ENCODE assay signal across 10 cellular contexts in genomic region chr4:8394125-8394524, GRCh38. TPM values are rescaled to one million over a fixed set of nuclear protein-coding genes. Genes with fewer than 3 reads are reported as not detected.
DNase-seq lines count a peak whose midpoint lies in the region; ATAC-seq and TF ChIP-seq lines count a peak whose summit lies in the region.
"Had no signal": no experiment of that assay in that cellular context is flagged by ENCODE, and none has a peak within 500 bp of the region (broad histone marks: within the 10 kb centered on the region; RNA-seq: fewer than 3 reads in every experiment).

No MANE protein-coding gene starts in this region.

- no peaks in the 10 kb centered on the region for H3K4me1 Mint-ChIP-seq in activated naive CD4-positive, alpha-beta T cell treated with anti-CD3 and anti-CD28 coated beads, Interleukin-2, amount 10 ng/mL, durations not matched to agents 7 days and 5 days
- no peaks in the 10 kb centered on the region for H3K4me1 Mint-ChIP-seq in CD8-positive, alpha-beta T cell (ENCODE audit: low read depth)

- H3K36me3 ChIP-seq in mucosa of rectum (ENCODE audit: control insufficient read depth in 2 of 2, insufficient read depth in 2 of 2, low read length in 2 of 2) (peaks cover 18 to 25% of the 10 kb centered on the region in 2 donors), testis (ENCODE audit: low read depth, missing control alignments) (no peaks in the 10 kb centered on the region)
- H3K36me3 ChIP-seq in CD8-positive, alpha-beta T cell (ENCODE audit: insufficient read depth, low read length), result peaks cover 8% of the 10 kb centered on the region

- no peak overlapping the region for H3K27ac Mint-ChIP-seq in activated naive CD4-positive, alpha-beta T cell treated with anti-CD3 and anti-CD28 coated beads, Interleukin-2, amount 10 ng/mL, durations not matched to agents 7 days and 5 days
- H3K27ac Mint-ChIP-seq in CD8-positive, alpha-beta T cell, result no peak overlapping the region

- H3K9ac ChIP-seq in mucosa of rectum (ENCODE audit: low read depth in 1 of 2, low read length in 2 of 2), result no peak overlapping the region

- H3K9me3 Mint-ChIP-seq in activated naive CD4-positive, alpha-beta T cell treated with anti-CD3 and anti-CD28 coated beads, Interleukin-2, amount 10 ng/mL, durations not matched to agents 7 days and 5 days, result no peaks in the 10 kb centered on the region
- no peaks in the 10 kb centered on the region for H3K9me3 Mint-ChIP-seq in CD8-positive, alpha-beta T cell

- no peaks in the 10 kb centered on the region for H3K27me3 Mint-ChIP-seq in activated naive CD4-positive, alpha-beta T cell treated with anti-CD3 and anti-CD28 coated beads, Interleukin-2, amount 10 ng/mL, durations not matched to agents 7 days and 5 days
- H3K27me3 Mint-ChIP-seq in CD8-positive, alpha-beta T cell (ENCODE audit: low read depth), result no peaks in the 10 kb centered on the region

- DNase-seq in NCI-H345 treated with DMSO at 0.1 percent for 48 hours (lab: John Stamatoyannopoulos, UW; ENCODE audit: unreplicated experiment) (peak; percentile 28), testis (peak; percentile 72), GM19240 (ENCODE audit: insufficient read length, low spot score) (no peak)
- no peak for DNase-seq in activated naive CD4-positive, alpha-beta T cell treated with anti-CD3 and anti-CD28 coated beads, Interleukin-2, amount 10 ng/mL, durations not matched to agents 7 days and 5 days
- no peak for DNase-seq in CD8-positive, alpha-beta T cell
- DNase-seq: NCI-H1105 treated with DMSO at 0.1 percent for 48 hours had no signal

- intact Hi-C loops in testis (cut with DNase I; ENCODE audit: low total_unique reads), result no loop called here
- intact Hi-C loops in CD8-positive, alpha-beta T cell (cut with DNase I, micrococcal nuclease), result no loop called here

- no peak for TF ChIP-seq CTCF in testis (IDR thresholded peaks at IDR 0.05)
- no peak for TF ChIP-seq CTCF in CD8-positive, alpha-beta T cell (IDR thresholded peaks at IDR 0.05)

- WGBS in testis, 2 donors, result 54 to 69% methylated on average over 16 to 18 of the region's 18 CpGs

- CTCF ChIA-PET in activated naive CD4-positive, alpha-beta T cell treated with anti-CD3 and anti-CD28 coated beads, Interleukin-2, amount 10 ng/mL, durations not matched to agents 7 days and 5 days (lab: Charles Lee), result no interaction called here
- CTCF ChIA-PET in CD8-positive, alpha-beta T cell (lab: Charles Lee), result interaction anchor here (1.2 to 1.5 kb wide), 2 partner anchors 152 to 218 kb away, joined by 3 read pairs; no protein-coding TSS in a partner anchor

- H3K4me1 ChIP-seq in mucosa of rectum (ENCODE audit: control insufficient read depth in 2 of 2, insufficient read depth in 2 of 2, low read length in 2 of 2), result peaks cover 2 to 3% of the 10 kb centered on the region in 2 donors
- H3K4me1 ChIP-seq in testis, result peaks cover 7% of the 10 kb centered on the region
- H3K4me1 ChIP-seq in CD8-positive, alpha-beta T cell (ENCODE audit: insufficient read depth, low read length), result no peaks in the 10 kb centered on the region

- no peak overlapping the region for H3K4me3 ChIP-seq in mucosa of rectum (ENCODE audit: low read length in 2 of 2)
- H3K4me3 ChIP-seq in testis, result no peak overlapping the region
- H3K4me3 ChIP-seq in CD8-positive, alpha-beta T cell (ENCODE audit: low read depth, low read length), result no peak overlapping the region

- H3K27ac ChIP-seq in mucosa of rectum (ENCODE audit: low read depth in 2 of 2, low read length in 2 of 2), result peak overlapping the region; percentile 28 to 31
- no peak overlapping the region for H3K27ac ChIP-seq in testis
- H3K27ac ChIP-seq in CD8-positive, alpha-beta T cell (ENCODE audit: low read depth, low read length), result no peak overlapping the region
- H3K27ac ChIP-seq: neutrophil had no signal

- H3K9me3 ChIP-seq in mucosa of rectum (ENCODE audit: control insufficient read depth in 2 of 2, low read length in 2 of 2), result no peaks in the 10 kb centered on the region
- no peaks in the 10 kb centered on the region for H3K9me3 ChIP-seq in testis
- H3K9me3 ChIP-seq in CD8-positive, alpha-beta T cell (ENCODE audit: low read length), result no peaks in the 10 kb centered on the region
- H3K9me3 ChIP-seq: neutrophil had no signal

- H3K36me3 Mint-ChIP-seq in activated naive CD4-positive, alpha-beta T cell treated with anti-CD3 and anti-CD28 coated beads, Interleukin-2, amount 10 ng/mL, durations not matched to agents 7 days and 5 days, result no peaks in the 10 kb centered on the region
- peaks cover 78% of the 10 kb centered on the region for H3K36me3 Mint-ChIP-seq in CD8-positive, alpha-beta T cell

- no peak overlapping the region for H3K4me3 Mint-ChIP-seq in activated naive CD4-positive, alpha-beta T cell treated with anti-CD3 and anti-CD28 coated beads, Interleukin-2, amount 10 ng/mL, durations not matched to agents 7 days and 5 days
- no peak overlapping the region for H3K4me3 Mint-ChIP-seq in CD8-positive, alpha-beta T cell

- POLR2A ChIA-PET in CD8-positive, alpha-beta T cell (lab: Charles Lee), result no interaction called here

- ATAC-seq in esophagus mucosa, result peak; percentile 43
- ATAC-seq in HG03520 (IDR thresholded peaks at IDR 0.05; ENCODE audit: unreplicated experiment), result no peak
- ATAC-seq in CD8-positive, alpha-beta T cell, result no peak

- TF ChIP-seq POLR2A in testis (IDR thresholded peaks at IDR 0.05), result no peak

- no peaks in the 10 kb centered on the region for H3K27me3 ChIP-seq in mucosa of rectum (ENCODE audit: control insufficient read depth in 2 of 2, insufficient read depth in 2 of 2, low read length in 2 of 2)
- H3K27me3 ChIP-seq in testis, result no peaks in the 10 kb centered on the region
- no peaks in the 10 kb centered on the region for H3K27me3 ChIP-seq in CD8-positive, alpha-beta T cell (ENCODE audit: insufficient read depth, low read length)
- H3K27me3 ChIP-seq: neutrophil had no signal

RNA-seq across cellular contexts. Expression of gene ACOX3, which starts 46.4 kb away (rescaled TPM):
- total RNA-seq in esophagus mucosa, result 48.0 TPM
- 10 to 100 TPM; 29.8 to 35.9 TPM for total RNA-seq in testis
- 8.6 TPM for polyA plus RNA-seq in testis (ENCODE audit: insufficient read depth, low read depth, low replicate concordance)
- total RNA-seq in CD8-positive, alpha-beta T cell, result 1 to 10 TPM; 5.3 to 5.8 TPM

RNA-seq across cellular contexts. Expression of gene TRMT44, which starts 46.5 kb away (rescaled TPM):
- total RNA-seq in esophagus mucosa (15.7 TPM), testis (10 to 100 TPM; 41.3 to 52.7 TPM)
- polyA plus RNA-seq in testis (ENCODE audit: insufficient read depth, low read depth, low replicate concordance), result 20.9 TPM
- 10 to 100 TPM; 34.9 to 44.2 TPM for total RNA-seq in CD8-positive, alpha-beta T cell

Comparison
In these comparisons a context has a peak if more than half of its experiments do, and no peak if none do; other contexts are left out.
1. DNase-seq: peak in NCI-H345 treated with DMSO at 0.1 percent for 48 hours (single experiment) and testis (single experiment); none in activated naive CD4-positive, alpha-beta T cell treated with anti-CD3 and anti-CD28 coated beads, Interleukin-2, amount 10 ng/mL, durations not matched to agents 7 days and 5 days (single experiment), GM19240 (single experiment) and CD8-positive, alpha-beta T cell (0 of 7).
2. H3K27ac ChIP-seq: peak in mucosa of rectum (2 of 2); none in testis (0 of 2) and CD8-positive, alpha-beta T cell (single experiment).